2 cellular contexts compared by ENCODE assay signal in the genomic region with DNA sequence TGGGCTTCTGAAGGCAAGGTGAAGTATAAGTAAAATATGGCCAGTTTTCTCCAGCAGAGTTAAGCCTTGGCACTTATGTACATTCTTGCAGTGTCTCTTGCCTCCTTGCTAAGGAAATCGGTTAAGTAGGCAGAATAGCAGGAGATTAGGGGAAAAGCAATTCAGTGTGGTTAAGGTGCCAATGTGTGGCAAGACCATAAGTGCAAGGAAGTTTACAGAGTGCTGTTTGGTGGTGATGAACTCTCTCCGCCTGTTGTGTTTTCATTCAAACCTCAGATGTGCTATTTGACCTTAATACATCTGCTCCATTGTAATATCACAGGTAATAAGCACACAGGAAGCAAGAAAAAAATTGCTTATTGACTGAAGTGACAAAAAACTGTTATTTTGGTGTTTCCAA.
TF ChIP-seq lines count a peak whose summit lies in the region.

No MANE protein-coding gene starts in this region.

TF ChIP-seq in IMR-90, 13 proteins besides CTCF, POLR2A, EP300 and RAD21:
- TF ChIP-seq CEBPB (IDR thresholded peaks at IDR 0.05; ENCODE audit: low read depth, low read length) (no peak), FOS (IDR thresholded peaks at IDR 0.05; ENCODE audit: low read depth, low read length) (no peak), RFX5 (IDR thresholded peaks at IDR 0.05; ENCODE audit: low read depth, low read length) (no peak)
- TF ChIP-seq, protein P1, sequence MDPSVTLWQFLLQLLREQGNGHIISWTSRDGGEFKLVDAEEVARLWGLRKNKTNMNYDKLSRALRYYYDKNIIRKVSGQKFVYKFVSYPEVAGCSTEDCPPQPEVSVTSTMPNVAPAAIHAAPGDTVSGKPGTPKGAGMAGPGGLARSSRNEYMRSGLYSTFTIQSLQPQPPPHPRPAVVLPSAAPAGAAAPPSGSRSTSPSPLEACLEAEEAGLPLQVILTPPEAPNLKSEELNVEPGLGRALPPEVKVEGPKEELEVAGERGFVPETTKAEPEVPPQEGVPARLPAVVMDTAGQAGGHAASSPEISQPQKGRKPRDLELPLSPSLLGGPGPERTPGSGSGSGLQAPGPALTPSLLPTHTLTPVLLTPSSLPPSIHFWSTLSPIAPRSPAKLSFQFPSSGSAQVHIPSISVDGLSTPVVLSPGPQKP (IDR thresholded peaks at IDR 0.05; ENCODE audit: borderline replicate concordance, low read depth, low read length) = no peak

TF ChIP-seq in GM12891, 5 proteins besides CTCF, POLR2A, EP300 and RAD21:
- no peak for TF ChIP-seq POLR2AphosphoS5 (IDR thresholded peaks at IDR 0.05; ENCODE audit: low read depth, low read length)
- no peak for TF ChIP-seq SPI1 (IDR thresholded peaks at IDR 0.05; ENCODE audit: low read depth, low read length)
- TF ChIP-seq PAX5 (IDR thresholded peaks at IDR 0.05; ENCODE audit: insufficient read depth, low read length, severe bottlenecking) = no peak
- TF ChIP-seq POU2F2 (IDR thresholded peaks at IDR 0.05; ENCODE audit: low read depth, low read length) = no peak
- TF ChIP-seq TAF1 (IDR thresholded peaks at IDR 0.05; ENCODE audit: low read depth, low read length) = no peak
